ENCODE assay signal across 19 cellular contexts in the genomic region with DNA sequence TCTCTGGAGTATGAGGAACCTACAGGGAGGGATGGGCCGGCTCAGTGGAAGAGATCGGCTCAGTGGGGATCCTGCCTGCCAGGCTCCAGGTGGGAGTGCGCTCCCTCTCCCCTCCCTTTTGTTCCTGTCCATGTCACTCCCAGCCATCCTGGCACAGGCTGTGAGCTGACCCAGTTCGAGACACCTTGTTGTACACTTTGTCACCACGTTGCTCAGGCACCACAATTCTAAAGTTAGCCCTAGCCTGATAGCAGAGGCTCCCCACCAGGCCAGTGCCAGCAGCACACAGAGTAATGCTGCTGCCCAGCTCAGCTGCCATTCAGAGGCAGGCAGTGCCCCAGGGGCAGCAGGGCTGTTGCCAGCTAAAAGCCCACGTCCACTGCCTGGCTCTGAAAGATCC. TPM values are rescaled to one million over a fixed set of nuclear protein-coding genes. Genes with fewer than 3 reads are reported as not detected.
DNase-seq lines count a peak whose midpoint lies in the region; ATAC-seq and TF ChIP-seq lines count a peak whose summit lies in the region.
"Had no signal": no experiment of that assay in that cellular context is flagged by ENCODE, and none has a peak within 500 bp of the region (broad histone marks: within the 10 kb centered on the region; RNA-seq: fewer than 3 reads in every experiment).

No MANE protein-coding gene starts in this region.

- H3K79me2 ChIP-seq in MM.1S (ENCODE audit: low read length): no peaks in the 10 kb centered on the region

- H3K36me3 ChIP-seq in adipocyte (ENCODE audit: control insufficient read depth, insufficient read depth, low read length, severe bottlenecking): peaks cover 6% of the 10 kb centered on the region
- no peaks in the 10 kb centered on the region for H3K36me3 ChIP-seq in tibial artery
- no peaks in the 10 kb centered on the region for H3K36me3 ChIP-seq in MM.1S (replicated peaks; ENCODE audit: insufficient read depth, low read length)
- H3K36me3 ChIP-seq: MG63 had no signal

- no peak overlapping the region for H2AFZ ChIP-seq in MM.1S (ENCODE audit: low read length)

- ATAC-seq in Right ventricle myocardium superior (ENCODE audit: poor library complexity) (peak; percentile 68), GM21447 (IDR thresholded peaks at IDR 0.05; ENCODE audit: unreplicated experiment) (no peak)
- ATAC-seq: foreskin keratinocyte; stimulated activated naive CD8-positive, alpha-beta T cell treated with anti-CD3 and anti-CD28 coated beads, Interleukin-15, amount 100 ng/mL, for 72 hours had no signal

- H3K27ac ChIP-seq in tibial artery (peak overlapping the region; percentile 56 to 58), MM.1S (ENCODE audit: low read length) (no peak overlapping the region)
- H3K27ac ChIP-seq: foreskin keratinocyte, SK-N-MC had no signal

- H4K20me1 ChIP-seq in MM.1S (ENCODE audit: insufficient read depth, low read length): no peaks in the 10 kb centered on the region

- DNase-seq in adipocyte (ENCODE audit: low read depth) (no peak), Right ventricle myocardium superior (peak; percentile 80), myocyte (ENCODE audit: low read depth) (peak; percentile 55), tibial artery (no peak), NCI-H226 (no peak), MM.1S (no peak)
- DNase-seq: activated CD4-positive, alpha-beta T cell treated with anti-CD3 and anti-CD28 coated beads for 1 hour; activated effector memory CD4-positive, alpha-beta T cell treated with Interleukin-2 at 50 U/mL for 16 hours; amniotic stem cell; foreskin keratinocyte; GDM1; NCI-H2029 treated with DMSO at 0.1 percent for 48 hours; NCI-H526; nephron progenitor cell; stimulated activated naive CD8-positive, alpha-beta T cell treated with anti-CD3 and anti-CD28 coated beads, Interleukin-15, amount 100 ng/mL, for 72 hours; T-helper 9 cell had no signal

- H3K9ac ChIP-seq in adipocyte (ENCODE audit: low read length): peak overlapping the region; percentile 87
- no peak overlapping the region for H3K9ac ChIP-seq in MM.1S (ENCODE audit: low read length)

- peak overlapping the region; percentile 30 for H3K4me3 ChIP-seq in adipocyte (ENCODE audit: low read length)
- H3K4me3 ChIP-seq in tibial artery: no peak overlapping the region
- H3K4me3 ChIP-seq in MM.1S (ENCODE audit: low read length): no peak overlapping the region
- H3K4me3 ChIP-seq: MG63, SK-N-MC had no signal

- TF ChIP-seq CTCF in tibial artery (IDR thresholded peaks at IDR 0.05) (no peak), MM.1S (IDR thresholded peaks at IDR 0.05; ENCODE audit: low read length) (no peak)

- H3K4me1 ChIP-seq in adipocyte (ENCODE audit: control insufficient read depth, insufficient read depth, low read length) (peaks cover 76% of the 10 kb centered on the region), tibial artery (peaks cover 12 to 52% (median 37%) of the 10 kb centered on the region in 4 donors), MM.1S (ENCODE audit: low read length) (no peaks in the 10 kb centered on the region)
- H3K4me1 ChIP-seq: foreskin keratinocyte had no signal

- H3K27me3 ChIP-seq in adipocyte (replicated peaks; ENCODE audit: control insufficient read depth, insufficient read depth, low read length) (no peaks in the 10 kb centered on the region), tibial artery (no peaks in the 10 kb centered on the region), MM.1S (replicated peaks; ENCODE audit: insufficient read depth, low read length) (no peaks in the 10 kb centered on the region)
- H3K27me3 ChIP-seq: foreskin keratinocyte, MG63 had no signal

- no peaks in the 10 kb centered on the region for H3F3A ChIP-seq in MM.1S (ENCODE audit: insufficient read depth, low read length)

- H3K9me3 ChIP-seq in adipocyte (ENCODE audit: control insufficient read depth, low read length): no peaks in the 10 kb centered on the region
- H3K9me3 ChIP-seq in tibial artery: no peaks in the 10 kb centered on the region
- H3K9me3 ChIP-seq in MM.1S (replicated peaks; ENCODE audit: insufficient read depth, low read length): no peaks in the 10 kb centered on the region
- H3K9me3 ChIP-seq: MG63 had no signal

- intact Hi-C loops in Right ventricle myocardium superior (cut with DNase I): no loop called here
- intact Hi-C loops in tibial artery (cut with DNase I; ENCODE audit: low total_unique reads): loop anchor here (5.0 kb wide), 1 partner anchor 70 kb away; the partner anchor contains the start of gene RASD1

- H3K9me2 ChIP-seq in MM.1S (replicated peaks; ENCODE audit: insufficient read depth, low read length): no peaks in the 10 kb centered on the region

- H3K4me2 ChIP-seq in MM.1S (ENCODE audit: low read depth, low read length): no peak overlapping the region

RNA-seq across cellular contexts. Expression of gene PEMT, which starts 24.4 kb away (rescaled TPM):
- 16.2 TPM for total RNA-seq in Right ventricle myocardium superior
- 36.6 and 40.3 TPM in 2 replicates for total RNA-seq in myocyte
- polyA plus RNA-seq in myocyte (2012): 32.7 TPM

Comparison
In these comparisons a context has a peak if more than half of its experiments do, and no peak if none do; other contexts are left out.
1. DNase-seq: peak in Right ventricle myocardium superior (single experiment) and myocyte (single experiment); none in adipocyte (single experiment), tibial artery (0 of 2), NCI-H226 (single experiment) and MM.1S (single experiment).